ENCODE assay signal across 17 cellular contexts in the genomic region with DNA sequence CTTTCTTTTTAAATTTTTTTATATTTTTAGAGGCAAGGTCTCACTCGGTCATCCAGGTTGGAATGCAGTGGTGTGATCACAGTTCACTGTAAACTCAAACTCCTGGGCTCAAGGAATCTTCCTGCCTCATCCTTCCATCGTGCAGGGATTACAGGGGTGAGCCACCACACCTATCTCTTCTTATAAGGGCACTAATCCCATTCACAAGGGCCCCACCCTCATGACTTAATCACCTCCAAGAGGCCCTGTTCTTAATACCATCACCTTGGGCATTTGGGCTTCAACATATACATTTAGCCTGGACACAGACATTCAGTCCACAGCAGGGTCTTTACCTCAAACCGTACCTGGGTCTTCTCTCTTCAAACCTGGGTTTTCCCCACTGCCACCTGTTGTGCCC. TPM values are rescaled to one million over a fixed set of nuclear protein-coding genes. Genes with fewer than 3 reads are reported as not detected.
DNase-seq lines count a peak whose midpoint lies in the region; ATAC-seq and TF ChIP-seq lines count a peak whose summit lies in the region.
"Had no signal": no experiment of that assay in that cellular context is flagged by ENCODE, and none has a peak within 500 bp of the region (broad histone marks: within the 10 kb centered on the region; RNA-seq: fewer than 3 reads in every experiment).

No MANE protein-coding gene starts in this region.

- H3K4me3 Mint-ChIP-seq in dendritic cell treated with granulocyte-macrophage colony-stimulating factor and Interleukin-4, amounts not matched to agents 40 ng/mL and 50 ng/mL, for 4 days: no peak overlapping the region
- H3K4me3 Mint-ChIP-seq in natural killer cell: peak overlapping the region; percentile 67

- H3K4me1 Mint-ChIP-seq in dendritic cell treated with granulocyte-macrophage colony-stimulating factor and Interleukin-4, amounts not matched to agents 40 ng/mL and 50 ng/mL, for 4 days (ENCODE audit: low read depth): peaks cover 56% of the 10 kb centered on the region
- peaks cover 77 to 88% of the 10 kb centered on the region in 2 donors for H3K4me1 Mint-ChIP-seq in natural killer cell

- no peaks in the 10 kb centered on the region for H3K9me3 Mint-ChIP-seq in activated naive CD4-positive, alpha-beta T cell treated with anti-CD3 and anti-CD28 coated beads, Interleukin-2, amount 50 U/mL, for 72 hours
- no peaks in the 10 kb centered on the region for H3K9me3 Mint-ChIP-seq in dendritic cell treated with granulocyte-macrophage colony-stimulating factor and Interleukin-4, amounts not matched to agents 40 ng/mL and 50 ng/mL, for 4 days
- H3K9me3 Mint-ChIP-seq in natural killer cell: no peaks in the 10 kb centered on the region

- peaks cover 15 to 16% of the 10 kb centered on the region in 2 donors for H3K36me3 Mint-ChIP-seq in activated naive CD4-positive, alpha-beta T cell treated with anti-CD3 and anti-CD28 coated beads, Interleukin-2, amount 50 U/mL, for 72 hours
- peaks cover 64% of the 10 kb centered on the region for H3K36me3 Mint-ChIP-seq in dendritic cell treated with granulocyte-macrophage colony-stimulating factor and Interleukin-4, amounts not matched to agents 40 ng/mL and 50 ng/mL, for 4 days (ENCODE audit: low read depth)
- no peaks in the 10 kb centered on the region for H3K36me3 Mint-ChIP-seq in natural killer cell

- H3K27ac Mint-ChIP-seq in activated naive CD4-positive, alpha-beta T cell treated with anti-CD3 and anti-CD28 coated beads, Interleukin-2, amount 50 U/mL, for 72 hours: peak overlapping the region; percentile 38 to 72
- H3K27ac Mint-ChIP-seq in dendritic cell treated with granulocyte-macrophage colony-stimulating factor and Interleukin-4, amounts not matched to agents 40 ng/mL and 50 ng/mL, for 4 days: peak overlapping the region; percentile 89
- H3K27ac Mint-ChIP-seq in natural killer cell: peak overlapping the region; percentile 99

- ATAC-seq in activated naive CD4-positive, alpha-beta T cell treated with anti-CD3 and anti-CD28 coated beads, Interleukin-2, amount 50 U/mL, for 72 hours: no peak
- no peak for ATAC-seq in natural killer cell
- ATAC-seq: Panc1 had no signal

- no peaks in the 10 kb centered on the region for H3K27me3 Mint-ChIP-seq in dendritic cell treated with granulocyte-macrophage colony-stimulating factor and Interleukin-4, amounts not matched to agents 40 ng/mL and 50 ng/mL, for 4 days
- H3K27me3 Mint-ChIP-seq in natural killer cell (ENCODE audit: low read depth in 2 of 2): no peaks in the 10 kb centered on the region
- H3K27me3 Mint-ChIP-seq: CD8-positive, alpha-beta memory T cell had no signal

- intact Hi-C loops in dendritic cell treated with granulocyte-macrophage colony-stimulating factor and Interleukin-4, amounts not matched to agents 40 ng/mL and 50 ng/mL, for 4 days (cut with micrococcal nuclease): loop anchor here (5.0 to 10.0 kb wide), 2 partner anchors 40 to 287 kb away; partner anchors contain the start of gene CDPF1
- intact Hi-C loops in natural killer cell (cut with micrococcal nuclease): loop anchor here (10.0 kb wide), 1 partner anchor 297 kb away; no protein-coding TSS in a partner anchor

- TF ChIP-seq CTCF in natural killer cell (IDR thresholded peaks at IDR 0.05): no peak

- DNase-seq in activated naive CD4-positive, alpha-beta T cell treated with anti-CD3 and anti-CD28 coated beads, Interleukin-2, amount 50 U/mL, for 72 hours (ENCODE audit: low spot score in 2 of 2): no peak
- no peak for DNase-seq in activated naive CD4-positive, alpha-beta T cell (lab: John Stamatoyannopoulos, UW)
- no peak for DNase-seq in natural killer cell
- DNase-seq in AG08396 (ENCODE audit: low spot score): no peak
- no peak for DNase-seq in effector CD4-positive, alpha-beta T cell
- DNase-seq in NCI-H1436 treated with DMSO at 0.1 percent for 48 hours (lab: John Stamatoyannopoulos, UW): no peak
- DNase-seq: CD8-positive, alpha-beta memory T cell; GOT3; MM.1S; NCI-H1092; NCI-H146; NCI-H2029 treated with DMSO at 0.1 percent for 48 hours; NCI-H2171 treated with DMSO at 0.1 percent for 48 hours; NCI-H446 had no signal

RNA-seq across cellular contexts. Expression of gene GTSE1, which starts 4.5 kb away (rescaled TPM):
- 10 to 100 TPM; 53.1 to 56.1 TPM for total RNA-seq in activated naive CD4-positive, alpha-beta T cell treated with anti-CD3 and anti-CD28 coated beads, Interleukin-2, amount 50 U/mL, for 72 hours
- 1 to 10 TPM; 2.7 to 4.0 (median 2.9) TPM for total RNA-seq in natural killer cell

RNA-seq across cellular contexts. Expression of gene TTC38, which starts 24.4 kb away (rescaled TPM):
- 10 to 100 TPM; 11.3 to 16.3 TPM for total RNA-seq in activated naive CD4-positive, alpha-beta T cell treated with anti-CD3 and anti-CD28 coated beads, Interleukin-2, amount 50 U/mL, for 72 hours
- 100 to 1,000 TPM; 251 to 313 (median 312) TPM for total RNA-seq in natural killer cell

RNA-seq across cellular contexts. Expression of gene PKDREJ, which starts 29.0 kb away (rescaled TPM):
- under 1 TPM in 1 of 2 donors, not detected in 1; 0.04 TPM for total RNA-seq in activated naive CD4-positive, alpha-beta T cell treated with anti-CD3 and anti-CD28 coated beads, Interleukin-2, amount 50 U/mL, for 72 hours
- total RNA-seq in natural killer cell: under 1 TPM; 0.07 to 0.25 (median 0.20) TPM
- total RNA-seq: CD8-positive, alpha-beta memory T cell; LHCN-M2 had no signal

RNA-seq across cellular contexts. Expression of gene CDPF1, which starts 42.1 kb away (rescaled TPM):
- total RNA-seq in activated naive CD4-positive, alpha-beta T cell treated with anti-CD3 and anti-CD28 coated beads, Interleukin-2, amount 50 U/mL, for 72 hours: 1 to 10 TPM; 7.5 to 8.8 TPM
- total RNA-seq in natural killer cell: 10 to 100 TPM in 1 of 3 donors, 1 to 10 TPM in 2; 5.0 to 11.4 (median 7.2) TPM

RNA-seq across cellular contexts. Expression of gene TRMU, which starts 43.3 kb away (rescaled TPM):
- 10 to 100 TPM; 89.3 to 94.1 TPM for total RNA-seq in activated naive CD4-positive, alpha-beta T cell treated with anti-CD3 and anti-CD28 coated beads, Interleukin-2, amount 50 U/mL, for 72 hours
- total RNA-seq in natural killer cell: 10 to 100 TPM; 54.5 to 77.9 (median 58.4) TPM

Comparison
In these comparisons a context has a peak if more than half of its experiments do, and no peak if none do; other contexts are left out.
1. RNA of gene GTSE1, which starts 4.5 kb away (total RNA-seq): 53.1 to 56.1 TPM in activated naive CD4-positive, alpha-beta T cell treated with anti-CD3 and anti-CD28 coated beads, Interleukin-2, amount 50 U/mL, for 72 hours; 2.7 to 4.0 TPM in natural killer cell; every median in the first group is over 10 times any median in the second.
2. RNA of gene TTC38, which starts 24.4 kb away (total RNA-seq): 251 to 313 TPM in natural killer cell; 11.3 to 16.3 TPM in activated naive CD4-positive, alpha-beta T cell treated with anti-CD3 and anti-CD28 coated beads, Interleukin-2, amount 50 U/mL, for 72 hours; every median in the first group is over 10 times any median in the second.
3. Peak in every context shown above with its lines, with median percentiles within 50 percentile points of each other: H3K27ac Mint-ChIP-seq.